8 cellular contexts compared by ENCODE assay signal in genomic region chr20:36064661-36065426, GRCh38.
DNase-seq lines count a peak whose midpoint lies in the region; ATAC-seq and TF ChIP-seq lines count a peak whose summit lies in the region.

No MANE protein-coding gene starts in this region.

- H3K27ac Mint-ChIP-seq in chondrocyte (ENCODE audit: unreplicated experiment) = peak overlapping the region; percentile 92

- peak overlapping the region; percentile 66 for H3K4me3 ChIP-seq in AG04450 (ENCODE audit: low read depth, low read length)

- TF ChIP-seq CTCF in AG04450 (IDR thresholded peaks at IDR 0.05; ENCODE audit: low read depth, low read length) (no peak), chondrocyte (IDR thresholded peaks at IDR 0.05) (no peak)

- DNase-seq in AG04450 (ENCODE audit: low read depth, low spot score) (peak; percentile 48), NCI-H345 (lab: John Stamatoyannopoulos, UW) (peak; percentile 94), chondrocyte (ENCODE audit: low spot score) (peak; percentile 97)
- peak; percentile 92 to 94 for DNase-seq in activated CD4-positive, alpha-beta T cell treated with anti-CD3 and anti-CD28 coated beads for 24 hours (ENCODE audit: low read depth in 2 of 2)
- peak; percentile 84 to 96 for DNase-seq in stimulated activated CD4-positive, alpha-beta T cell treated with anti-CD3 and anti-CD28 coated beads, Interleukin-1b, Interleukin-23, amount 100 ng/mL, for 1 hour (ENCODE audit: low read depth in 2 of 2)

- peaks cover 7% of the 10 kb centered on the region for H3K4me1 Mint-ChIP-seq in chondrocyte (ENCODE audit: low read depth)

- CTCF ChIA-PET in AG04450 (lab: Charles Lee) = interaction anchor here (1.2 kb wide), 1 partner anchor 74 kb away, joined by 4 read pairs; no protein-coding TSS in a partner anchor

- no peaks in the 10 kb centered on the region; the same call in 1 of the 2 replicates for H3K9me3 ChIP-seq in AG04450 (ENCODE audit: control insufficient read depth, insufficient read depth, low read length)

- H3K27me3 ChIP-seq in AG04450 (ENCODE audit: control insufficient read depth, insufficient read depth, low read length) (no peaks in the 10 kb centered on the region), layer of hippocampus (ENCODE audit: control insufficient read depth, insufficient read depth, low read length) (no peaks in the 10 kb centered on the region)

- no peaks in the 10 kb centered on the region for H3K36me3 Mint-ChIP-seq in chondrocyte (ENCODE audit: low read depth)

- H3K27ac ChIP-seq in AG04450 (ENCODE audit: low read depth, low read length) = peak overlapping the region; percentile 57
- peak overlapping the region; percentile 88 for H3K27ac ChIP-seq in layer of hippocampus (ENCODE audit: low read depth, low read length)

- POLR2A ChIA-PET in AG04450 (lab: Yijun Ruan, JAX) = interaction anchor here (0.6 to 1.8 kb wide), 4 partner anchors 10 to 1131 kb away, joined by 3 to 5 read pairs (median 3); no protein-coding TSS in a partner anchor

- ATAC-seq in GM18909 (IDR thresholded peaks at IDR 0.05; ENCODE audit: poor library complexity, unreplicated experiment) (peak; percentile 98), HG03159 (IDR thresholded peaks at IDR 0.05; ENCODE audit: unreplicated experiment) (peak; percentile 86)

- H3K4me3 Mint-ChIP-seq in chondrocyte (ENCODE audit: unreplicated experiment) = peak overlapping the region; percentile 78

- peaks cover 3% of the 10 kb centered on the region for H3K9me3 Mint-ChIP-seq in chondrocyte (ENCODE audit: low read depth)

- H3K27me3 Mint-ChIP-seq in chondrocyte (ENCODE audit: low read depth) = no peaks in the 10 kb centered on the region

Comparison
In these comparisons a context has a peak if more than half of its experiments do, and no peak if none do; other contexts are left out.
1. Peak in every context shown above with its lines: DNase-seq, ATAC-seq, H3K4me3 ChIP-seq and H3K27ac ChIP-seq.